In genomic region chr3:113783980-113784379, GRCh38 we compare ENCODE assay signal across 10 cellular contexts. TPM values are rescaled to one million over a fixed set of nuclear protein-coding genes. Genes with fewer than 3 reads are reported as not detected.
DNase-seq lines count a peak whose midpoint lies in the region; ATAC-seq and TF ChIP-seq lines count a peak whose summit lies in the region.
"Had no signal": no experiment of that assay in that cellular context is flagged by ENCODE, and none has a peak within 500 bp of the region (broad histone marks: within the 10 kb centered on the region; RNA-seq: fewer than 3 reads in every experiment).

No MANE protein-coding gene starts in this region.

- intact Hi-C loops in Right ventricle myocardium superior (cut with DNase I): no loop called here
- intact Hi-C loops in left lung (cut with DNase I): no loop called here
- intact Hi-C loops in vagina (cut with DNase I): no loop called here

- H3K9me3 ChIP-seq in right atrium auricular region (no peaks in the 10 kb centered on the region), left lung (no peaks in the 10 kb centered on the region), vagina (no peaks in the 10 kb centered on the region), Peyer's patch (no peaks in the 10 kb centered on the region)

- H3K4me1 ChIP-seq in right atrium auricular region (peaks cover 0 to 21% of the 10 kb centered on the region in 2 donors), left lung (peaks cover 0 to 20% of the 10 kb centered on the region in 2 donors), vagina (peaks cover 8% of the 10 kb centered on the region), Peyer's patch (no peaks in the 10 kb centered on the region)

- H3K4me3 ChIP-seq in right atrium auricular region (no peak overlapping the region), left lung (no peak overlapping the region), vagina (no peak overlapping the region), Peyer's patch (no peak overlapping the region)

- ATAC-seq in Right ventricle myocardium superior (ENCODE audit: poor library complexity): no peak
- ATAC-seq in left lung: no peak
- ATAC-seq in GM18511 (IDR thresholded peaks at IDR 0.05; ENCODE audit: unreplicated experiment): no peak

- no peak for TF ChIP-seq CTCF in right atrium auricular region (IDR thresholded peaks at IDR 0.05)
- TF ChIP-seq CTCF in left lung (IDR thresholded peaks at IDR 0.05): no peak
- no peak for TF ChIP-seq CTCF in vagina (IDR thresholded peaks at IDR 0.05)
- TF ChIP-seq CTCF in Peyer's patch (IDR thresholded peaks at IDR 0.05): no peak

- DNase-seq in right atrium auricular region (ENCODE audit: low spot score): no peak
- no peak for DNase-seq in Right ventricle myocardium superior
- peak; percentile 10 for DNase-seq in UCSD-AML1 (lab: John Stamatoyannopoulos, UW; ENCODE audit: unreplicated experiment)
- no peak for DNase-seq in left lung
- DNase-seq in vagina (ENCODE audit: extremely low spot score in 2 of 2): no peak
- DNase-seq in Peyer's patch: no peak
- DNase-seq in NCI-H345 (lab: John Stamatoyannopoulos, UW): no peak
- DNase-seq: NCI-H2107; stimulated activated CD4-positive, alpha-beta T cell treated with anti-CD3 and anti-CD28 coated beads, Interleukin-15, amount 100 ng/mL, for 24 hours had no signal

- H3K27ac ChIP-seq in right atrium auricular region (peak overlapping the region; percentile 9 to 39), left lung (peak overlapping the region; percentile 49 to 62), vagina (peak overlapping the region; percentile 14), Peyer's patch (peak overlapping the region in 1 of 4 donors; percentile 16)

- H3K36me3 ChIP-seq in right atrium auricular region (peaks cover 27% of the 10 kb centered on the region), left lung (peaks cover 0 to 56% of the 10 kb centered on the region in 2 donors), vagina (peaks cover 0 to 30% of the 10 kb centered on the region in 2 donors), Peyer's patch (peaks cover 0 to 27% (median 0%) of the 10 kb centered on the region in 3 donors)

- TF ChIP-seq POLR2A in vagina (IDR thresholded peaks at IDR 0.05): no peak
- TF ChIP-seq POLR2A in Peyer's patch (IDR thresholded peaks at IDR 0.05): no peak

- H3K27me3 ChIP-seq in right atrium auricular region: no peaks in the 10 kb centered on the region
- no peaks in the 10 kb centered on the region for H3K27me3 ChIP-seq in left lung
- H3K27me3 ChIP-seq in vagina: no peaks in the 10 kb centered on the region
- H3K27me3 ChIP-seq in Peyer's patch: no peaks in the 10 kb centered on the region

RNA-seq across cellular contexts. Expression of gene ATP6V1A, which starts 37.1 kb away (rescaled TPM):
- total RNA-seq in right atrium auricular region (10 to 100 TPM; 19.1 to 21.7 TPM), Right ventricle myocardium superior (17.9 TPM), left lung (100 to 1,000 TPM; 111 to 137 TPM), vagina (28.5 TPM), Peyer's patch (10 to 100 TPM; 23.4 to 43.6 (median 28.7) TPM)

RNA-seq across cellular contexts. Expression of gene NAA50, which starts 37.9 kb away (rescaled TPM):
- 10 to 100 TPM; 49.3 to 77.8 TPM for total RNA-seq in right atrium auricular region
- 77.5 TPM for total RNA-seq in Right ventricle myocardium superior
- total RNA-seq in left lung: 100 to 1,000 TPM in 1 of 2 donors, 10 to 100 TPM in 1; 96.9 to 132 TPM
- 90.1 TPM for total RNA-seq in vagina
- 10 to 100 TPM; 46.2 to 85.9 (median 62.6) TPM for total RNA-seq in Peyer's patch

RNA-seq across cellular contexts. Expression of gene GRAMD1C, which starts 54.6 kb away (rescaled TPM):
- total RNA-seq in right atrium auricular region (1 to 10 TPM; 1.2 to 3.0 TPM), Right ventricle myocardium superior (1.1 TPM), left lung (1 to 10 TPM; 4.5 to 5.6 TPM), vagina (9.6 TPM), Peyer's patch (10 to 100 TPM; 20.6 to 48.0 (median 30.0) TPM)
